8 cellular contexts compared by ENCODE assay signal in genomic region chr7:139016931-139017511, GRCh38.
DNase-seq lines count a peak whose midpoint lies in the region; ATAC-seq and TF ChIP-seq lines count a peak whose summit lies in the region.

No MANE protein-coding gene starts in this region.

- TF ChIP-seq CTCF in AG10803 (conservative IDR thresholded peaks at IDR 0.05; ENCODE audit: low read length), result peak; percentile 80
- TF ChIP-seq CTCF in WI38 (IDR thresholded peaks at IDR 0.05; ENCODE audit: low read depth, low read length), result peak; percentile 41

- H3K27ac ChIP-seq in caudate nucleus (ENCODE audit: low read depth, low read length), result no peak overlapping the region

- no peak overlapping the region for H3K4me3 ChIP-seq in AG10803 (ENCODE audit: low read length)
- no peak overlapping the region for H3K4me3 ChIP-seq in WI38 (ENCODE audit: low read depth, low read length)

- ATAC-seq in GM18870 (IDR thresholded peaks at IDR 0.05; ENCODE audit: unreplicated experiment) (peak; percentile 81), HG03108 (IDR thresholded peaks at IDR 0.05; ENCODE audit: unreplicated experiment) (peak; percentile 69)

- DNase-seq in AG10803 (ENCODE audit: low read depth) (peak; percentile 73), NCI-H2171 treated with DMSO at 0.1 percent for 48 hours (lab: John Stamatoyannopoulos, UW) (peak; percentile 64), caudate nucleus (lab: John Stamatoyannopoulos, UW) (peak in 45 of 61 donors; percentile 1 to 77 (median 24)), left kidney (ENCODE audit: low read depth, low spot score) (peak; percentile 83)
- DNase-seq in stimulated activated CD4-positive, alpha-beta T cell treated with anti-CD3 and anti-CD28 coated beads, TNF-alpha, amount 100 ng/mL, for 24 hours (ENCODE audit: low read depth in 3 of 3), result peak; percentile 27 to 40 (median 38)

Comparison
In these comparisons a context has a peak if more than half of its experiments do, and no peak if none do; other contexts are left out.
1. DNase-seq: peak in every context shown above with its lines; median percentile 83 in left kidney; 73 in AG10803; 64 in NCI-H2171 treated with DMSO at 0.1 percent for 48 hours; 38 in stimulated activated CD4-positive, alpha-beta T cell treated with anti-CD3 and anti-CD28 coated beads, TNF-alpha, amount 100 ng/mL, for 24 hours; 24 in caudate nucleus.